30 cellular contexts compared by ENCODE assay signal in the genomic region with DNA sequence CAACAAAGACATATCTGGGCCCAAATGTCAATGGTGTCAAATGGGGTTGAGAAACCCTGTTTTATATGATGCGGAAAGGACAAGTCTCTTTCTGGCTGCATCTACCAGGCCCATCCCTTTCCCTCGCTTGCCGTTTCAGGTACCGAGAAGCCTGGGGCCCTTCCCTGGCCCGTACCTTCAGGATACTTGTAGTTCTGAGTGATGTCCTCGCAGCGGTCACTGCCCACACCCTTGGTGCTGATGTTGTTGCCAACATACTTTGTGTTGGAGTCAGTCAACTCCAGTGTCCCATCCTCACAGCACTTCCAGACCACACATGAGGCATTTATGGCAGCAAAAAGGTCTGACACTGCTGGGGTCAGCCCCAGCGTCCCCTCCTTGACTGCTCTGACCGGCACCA. TPM values are rescaled to one million over a fixed set of nuclear protein-coding genes. Genes with fewer than 3 reads are reported as not detected.
"Had no signal": no experiment of that assay in that cellular context is flagged by ENCODE, and none has a peak within 500 bp of the region (broad histone marks: within the 10 kb centered on the region; RNA-seq: fewer than 3 reads in every experiment).

No MANE protein-coding gene starts in this region.

- H3K9me3 ChIP-seq: colonic mucosa, esophagus squamous epithelium, gastroesophageal sphincter, heart left ventricle, left lung, lower lobe of right lung, mucosa of descending colon had no signal

- H3K4me1 Mint-ChIP-seq: immature natural killer cell had no signal

- H3K36me3 ChIP-seq: colonic mucosa, esophagus squamous epithelium, gastroesophageal sphincter, heart left ventricle, left lung, lower lobe of right lung had no signal

- H3K4me3 ChIP-seq: colonic mucosa, esophagus squamous epithelium, gastroesophageal sphincter, heart left ventricle, hepatocyte, left lung, lower lobe of right lung, mucosa of descending colon had no signal

- H3K27ac Mint-ChIP-seq: dendritic cell treated with granulocyte-macrophage colony-stimulating factor and Interleukin-4, amounts not matched to agents 40 ng/mL and 50 ng/mL, for 4 days; effector memory CD8-positive, alpha-beta T cell; immature natural killer cell; mesothelial cell of epicardium; naive B cell; naive thymus-derived CD8-positive, alpha-beta T cell had no signal

- DNase-seq: colonic mucosa; cortex of kidney; effector CD8-positive, alpha-beta T cell; effector memory CD8-positive, alpha-beta T cell; esophagus squamous epithelium; foreskin keratinocyte; heart left ventricle; hypothalamus; immature natural killer cell; left cardiac atrium; left lung; left ventricle myocardium superior; lower lobe of right lung; mesenchymal stem cell; mucosa of descending colon; naive B cell; naive thymus-derived CD8-positive, alpha-beta T cell had no signal

- FAIRE-seq: endothelial cell of umbilical vein, frontal cortex, keratinocyte had no signal

- H3K27me3 ChIP-seq: colonic mucosa, hepatocyte had no signal

- H3K4me3 Mint-ChIP-seq: dendritic cell treated with granulocyte-macrophage colony-stimulating factor and Interleukin-4, amounts not matched to agents 40 ng/mL and 50 ng/mL, for 4 days; effector memory CD8-positive, alpha-beta T cell; immature natural killer cell; mesothelial cell of epicardium; naive B cell; naive thymus-derived CD8-positive, alpha-beta T cell had no signal

- H3K9me3 Mint-ChIP-seq: dendritic cell treated with granulocyte-macrophage colony-stimulating factor and Interleukin-4, amounts not matched to agents 40 ng/mL and 50 ng/mL, for 4 days; effector memory CD8-positive, alpha-beta T cell; mesothelial cell of epicardium; naive B cell; naive thymus-derived CD8-positive, alpha-beta T cell had no signal

- H3K36me3 Mint-ChIP-seq: immature natural killer cell; mesothelial cell of epicardium; naive B cell; naive thymus-derived CD8-positive, alpha-beta T cell had no signal

- H3K4me1 ChIP-seq: colonic mucosa, foreskin keratinocyte, left lung, lower lobe of right lung had no signal

- H3K27ac ChIP-seq: colonic mucosa, esophagus squamous epithelium, foreskin keratinocyte, gastroesophageal sphincter, heart left ventricle, hepatocyte, left lung, lower lobe of right lung had no signal

- ATAC-seq: effector memory CD8-positive, alpha-beta T cell; foreskin keratinocyte; gastroesophageal sphincter; heart left ventricle; left cardiac atrium; left lung; left ventricle myocardium superior; lower lobe of right lung; mucosa of descending colon; naive thymus-derived CD8-positive, alpha-beta T cell had no signal

RNA-seq across cellular contexts. Expression of gene EPB42, which starts 13.8 kb away (rescaled TPM):
- total RNA-seq: colonic mucosa; dermis microvascular lymphatic vessel endothelial cell; endothelial cell of umbilical vein; epithelial cell of proximal tubule; esophagus squamous epithelium; foreskin keratinocyte; kidney epithelial cell; left lung; lower lobe of right lung; lung microvascular endothelial cell; mucosa of descending colon; myocyte; naive thymus-derived CD8-positive, alpha-beta T cell had no signal
- polyA plus RNA-seq: endothelial cell of umbilical vein; esophagus; foreskin keratinocyte; immature natural killer cell; keratinocyte; naive thymus-derived CD8-positive, alpha-beta T cell had no signal

RNA-seq across cellular contexts. Expression of gene TGM5, which starts 59.7 kb away (rescaled TPM):
- total RNA-seq: colonic mucosa; dermis microvascular lymphatic vessel endothelial cell; endothelial cell of umbilical vein; foreskin keratinocyte; frontal cortex; hepatocyte; kidney epithelial cell; left cardiac atrium; left lung; left ventricle myocardium superior; lung microvascular endothelial cell; mesothelial cell of epicardium; mucosa of descending colon; myocyte; naive thymus-derived CD8-positive, alpha-beta T cell had no signal
- polyA plus RNA-seq: endothelial cell of umbilical vein; foreskin keratinocyte; heart left ventricle; hepatocyte; keratinocyte; naive thymus-derived CD8-positive, alpha-beta T cell had no signal
